Comparison of ENCODE assay signal across 18 cellular contexts in the genomic region with DNA sequence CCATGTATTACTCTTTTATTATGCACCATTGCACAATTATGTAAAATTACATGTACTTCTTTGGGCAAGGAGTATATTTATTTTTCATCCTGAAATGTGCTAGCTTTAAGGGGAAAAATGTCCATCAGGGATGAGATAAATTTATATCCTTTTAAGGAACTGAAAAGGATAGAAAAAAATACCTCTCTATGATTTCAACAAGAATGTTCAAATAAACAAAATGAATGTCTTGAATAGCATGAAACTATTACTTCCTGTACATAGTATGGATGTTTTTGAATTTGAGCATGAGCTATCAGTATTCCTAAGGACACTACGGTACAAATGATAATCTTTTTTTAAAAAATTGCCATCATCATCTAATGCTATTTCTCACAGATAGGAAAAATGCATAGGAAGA.
DNase-seq lines count a peak whose midpoint lies in the region; ATAC-seq and TF ChIP-seq lines count a peak whose summit lies in the region.
"Had no signal": no experiment of that assay in that cellular context is flagged by ENCODE, and none has a peak within 500 bp of the region (broad histone marks: within the 10 kb centered on the region; RNA-seq: fewer than 3 reads in every experiment).

No MANE protein-coding gene starts in this region.

- DNase-seq in EH (ENCODE audit: low read depth) (peak; percentile 76), adipocyte (ENCODE audit: low read depth) (peak; percentile 35), iris pigment epithelial cell (ENCODE audit: low read depth) (peak; percentile 41), foreskin keratinocyte (no peak), NCI-H2171 (lab: John Stamatoyannopoulos, UW) (no peak)
- DNase-seq: AML-193; Caco-2; Calu3; CD4-positive, alpha-beta T cell; CD8-positive, alpha-beta T cell; DMS79 treated with DMSO at 0.1 percent for 48 hours; EL; GDM1 had no signal

- H3K27ac ChIP-seq in foreskin keratinocyte, result no peak overlapping the region
- H3K27ac ChIP-seq: 22Rv1; A549; BLaER1 treated with 17β-estradiol and CSF1 and Interleukin-3, amounts not matched to agents 10 nM and 100 nM; C4-2B had no signal

- no peaks in the 10 kb centered on the region for H3K36me3 ChIP-seq in adipocyte (ENCODE audit: control insufficient read depth, insufficient read depth, low read length, severe bottlenecking)
- H3K36me3 ChIP-seq: BLaER1 treated with 17β-estradiol and CSF1 and Interleukin-3, amounts not matched to agents 10 nM and 100 nM had no signal

- TF ChIP-seq CTCF in foreskin keratinocyte (conservative IDR thresholded peaks at IDR 0.05), result no peak

- no peaks in the 10 kb centered on the region for H3K27me3 ChIP-seq in adipocyte (replicated peaks; ENCODE audit: control insufficient read depth, insufficient read depth, low read length)
- H3K27me3 ChIP-seq in foreskin keratinocyte, result no peaks in the 10 kb centered on the region
- H3K27me3 ChIP-seq: BLaER1 treated with 17β-estradiol and CSF1 and Interleukin-3, amounts not matched to agents 10 nM and 100 nM had no signal

- H3K9ac ChIP-seq in adipocyte (ENCODE audit: low read length), result no peak overlapping the region
- H3K9ac ChIP-seq: BLaER1 treated with 17β-estradiol and CSF1 and Interleukin-3, amounts not matched to agents 10 nM and 100 nM had no signal

- H3K4me1 ChIP-seq in adipocyte (ENCODE audit: control insufficient read depth, insufficient read depth, low read length), result no peaks in the 10 kb centered on the region
- H3K4me1 ChIP-seq in foreskin keratinocyte, result peaks cover 3% of the 10 kb centered on the region
- H3K4me1 ChIP-seq: A549; BLaER1 treated with 17β-estradiol and CSF1 and Interleukin-3, amounts not matched to agents 10 nM and 100 nM; Caco-2 had no signal

- no peak overlapping the region for H3K4me3 ChIP-seq in adipocyte (ENCODE audit: low read length)
- H3K4me3 ChIP-seq: A549; BLaER1 treated with 17β-estradiol and CSF1 and Interleukin-3, amounts not matched to agents 10 nM and 100 nM; GM12878 had no signal

- ATAC-seq in foreskin keratinocyte, result no peak
- ATAC-seq: A549; CD8-positive, alpha-beta T cell; GM12878 had no signal

- H3K9me3 ChIP-seq in adipocyte (ENCODE audit: control insufficient read depth, low read length), result no peaks in the 10 kb centered on the region
- H3K9me3 ChIP-seq: A549; BLaER1 treated with 17β-estradiol and CSF1 and Interleukin-3, amounts not matched to agents 10 nM and 100 nM; Caco-2 had no signal

Comparison
In these comparisons a context has a peak if more than half of its experiments do, and no peak if none do; other contexts are left out.
1. DNase-seq: peak in EH (single experiment), adipocyte (single experiment) and iris pigment epithelial cell (single experiment); none in foreskin keratinocyte (0 of 2) and NCI-H2171 (single experiment).